Comparison of ENCODE assay signal across 9 cellular contexts in genomic region chr20:36544134-36545018, GRCh38. TPM values are rescaled to one million over a fixed set of nuclear protein-coding genes. Genes with fewer than 3 reads are reported as not detected.
DNase-seq lines count a peak whose midpoint lies in the region; ATAC-seq lines count a peak whose summit lies in the region.
"Had no signal": no experiment of that assay in that cellular context is flagged by ENCODE, and none has a peak within 500 bp of the region (broad histone marks: within the 10 kb centered on the region; RNA-seq: fewer than 3 reads in every experiment).

No MANE protein-coding gene starts in this region.

- ATAC-seq in left ventricle myocardium superior (peak; percentile 27), HG02642 (IDR thresholded peaks at IDR 0.05; ENCODE audit: poor library complexity, unreplicated experiment) (no peak)
- ATAC-seq in activated T-cell treated with anti-CD3 and anti-CD28 coated beads, Interleukin-2, amount 50 U/mL, for 72 hours (replicated peaks in 1 of 2): no peak

- no peak overlapping the region for H3K27ac Mint-ChIP-seq in activated naive CD4-positive, alpha-beta T cell treated with anti-CD3 and anti-CD28 coated beads for 36 hours
- H3K27ac Mint-ChIP-seq in activated T-cell treated with anti-CD3 and anti-CD28 coated beads, Interleukin-2, amount 50 U/mL, for 72 hours: no peak overlapping the region

- intact Hi-C loops in left ventricle myocardium superior (cut with micrococcal nuclease): loop anchor here (5.0 kb wide), 1 partner anchor 77 kb away; no protein-coding TSS in a partner anchor
- intact Hi-C loops in activated naive CD4-positive, alpha-beta T cell treated with anti-CD3 and anti-CD28 coated beads for 36 hours (cut with micrococcal nuclease): no loop called here

- H3K27me3 ChIP-seq in subcutaneous abdominal adipose tissue (ENCODE audit: control insufficient read depth in 5 of 5, insufficient read depth in 4 of 5, low read length in 5 of 5): no peaks in the 10 kb centered on the region

- H3K4me1 ChIP-seq in subcutaneous abdominal adipose tissue (ENCODE audit: control insufficient read depth in 5 of 5, insufficient read depth in 5 of 5, low read length in 5 of 5): peaks cover 17 to 57% (median 47%) of the 10 kb centered on the region in 5 donors

- no peaks in the 10 kb centered on the region for H3K9me3 ChIP-seq in subcutaneous abdominal adipose tissue (ENCODE audit: control insufficient read depth in 5 of 5, low read length in 5 of 5)

- H3K9ac ChIP-seq in subcutaneous abdominal adipose tissue (ENCODE audit: low read length in 5 of 5): peak overlapping the region; percentile 40 to 93 (median 86)

- no peaks in the 10 kb centered on the region for H3K9me3 Mint-ChIP-seq in activated naive CD4-positive, alpha-beta T cell treated with anti-CD3 and anti-CD28 coated beads for 36 hours
- H3K9me3 Mint-ChIP-seq in activated T-cell treated with anti-CD3 and anti-CD28 coated beads, Interleukin-2, amount 50 U/mL, for 72 hours: no peaks in the 10 kb centered on the region

- peaks cover 3% of the 10 kb centered on the region for H3K27me3 Mint-ChIP-seq in activated naive CD4-positive, alpha-beta T cell treated with anti-CD3 and anti-CD28 coated beads for 36 hours (ENCODE audit: low read depth)
- no peaks in the 10 kb centered on the region for H3K27me3 Mint-ChIP-seq in activated T-cell treated with anti-CD3 and anti-CD28 coated beads, Interleukin-2, amount 50 U/mL, for 72 hours (ENCODE audit: low read depth)

- DNase-seq in HS-27A (ENCODE audit: low read depth) (peak; percentile 84), amniotic epithelial cell (ENCODE audit: low read depth) (peak; percentile 74), left ventricle myocardium superior (peak; percentile 78)
- DNase-seq in activated naive CD4-positive, alpha-beta T cell treated with anti-CD3 and anti-CD28 coated beads for 36 hours: no peak
- no peak for DNase-seq in stimulated activated CD4-positive, alpha-beta T cell treated with anti-CD3 and anti-CD28 coated beads, Interleukin-2, amount 100 ng/mL, for 48 hours
- no peak for DNase-seq in activated T-cell treated with anti-CD3 and anti-CD28 coated beads, Interleukin-2, amount 50 U/mL, for 72 hours
- DNase-seq: NCI-H2227 treated with DMSO at 0.1 percent for 48 hours had no signal

- peaks cover 0 to 42% (median 37%) of the 10 kb centered on the region in 5 donors for H3K36me3 ChIP-seq in subcutaneous abdominal adipose tissue (ENCODE audit: control insufficient read depth in 5 of 5, insufficient read depth in 5 of 5, low read length in 5 of 5)

- H3K27ac ChIP-seq in subcutaneous abdominal adipose tissue (ENCODE audit: low read depth, low read length): peak overlapping the region; percentile 99

- CTCF ChIA-PET in activated naive CD4-positive, alpha-beta T cell treated with anti-CD3 and anti-CD28 coated beads for 36 hours (lab: Charles Lee): interaction anchor here (0.7 kb wide), 1 partner anchor 349 kb away, joined by 3 read pairs; no protein-coding TSS in a partner anchor

- no peaks in the 10 kb centered on the region for H3K36me3 Mint-ChIP-seq in activated naive CD4-positive, alpha-beta T cell treated with anti-CD3 and anti-CD28 coated beads for 36 hours (ENCODE audit: low read depth)
- H3K36me3 Mint-ChIP-seq in activated T-cell treated with anti-CD3 and anti-CD28 coated beads, Interleukin-2, amount 50 U/mL, for 72 hours (ENCODE audit: insufficient read depth in 2 of 2): no peaks in the 10 kb centered on the region

- H3K4me3 ChIP-seq in subcutaneous abdominal adipose tissue (ENCODE audit: low read depth in 1 of 5, low read length in 5 of 5): peak overlapping the region in 3 of 5 donors; percentile 18 to 78 (median 42)

- H3K4me1 Mint-ChIP-seq in activated naive CD4-positive, alpha-beta T cell treated with anti-CD3 and anti-CD28 coated beads for 36 hours (ENCODE audit: low read depth): no peaks in the 10 kb centered on the region
- H3K4me1 Mint-ChIP-seq in activated T-cell treated with anti-CD3 and anti-CD28 coated beads, Interleukin-2, amount 50 U/mL, for 72 hours (ENCODE audit: low read depth): no peaks in the 10 kb centered on the region

- no peak overlapping the region for H3K4me3 Mint-ChIP-seq in activated naive CD4-positive, alpha-beta T cell treated with anti-CD3 and anti-CD28 coated beads for 36 hours
- H3K4me3 Mint-ChIP-seq in activated T-cell treated with anti-CD3 and anti-CD28 coated beads, Interleukin-2, amount 50 U/mL, for 72 hours: no peak overlapping the region

RNA-seq across cellular contexts. Expression of gene MYL9, which starts 3.1 kb away (rescaled TPM):
- 1,967 TPM for total RNA-seq in left ventricle myocardium superior
- total RNA-seq in activated naive CD4-positive, alpha-beta T cell treated with anti-CD3 and anti-CD28 coated beads for 36 hours: not detected
- total RNA-seq in activated T-cell treated with anti-CD3 and anti-CD28 coated beads, Interleukin-2, amount 50 U/mL, for 72 hours: 1 to 10 TPM in 1 of 2 donors, under 1 TPM in 1; 0.62 to 2.0 TPM

RNA-seq across cellular contexts. Expression of gene TGIF2, which starts 29.0 kb away (rescaled TPM):
- 7.6 TPM for total RNA-seq in left ventricle myocardium superior
- 10 to 100 TPM; 32.2 to 33.6 TPM for total RNA-seq in activated naive CD4-positive, alpha-beta T cell treated with anti-CD3 and anti-CD28 coated beads for 36 hours
- 10 to 100 TPM; 47.3 to 58.4 TPM for total RNA-seq in activated T-cell treated with anti-CD3 and anti-CD28 coated beads, Interleukin-2, amount 50 U/mL, for 72 hours

Comparison
In these comparisons a context has a peak if more than half of its experiments do, and no peak if none do; other contexts are left out.
1. DNase-seq: peak in HS-27A (single experiment), amniotic epithelial cell (single experiment) and left ventricle myocardium superior (single experiment); none in activated naive CD4-positive, alpha-beta T cell treated with anti-CD3 and anti-CD28 coated beads for 36 hours (single experiment), stimulated activated CD4-positive, alpha-beta T cell treated with anti-CD3 and anti-CD28 coated beads, Interleukin-2, amount 100 ng/mL, for 48 hours (0 of 2) and activated T-cell treated with anti-CD3 and anti-CD28 coated beads, Interleukin-2, amount 50 U/mL, for 72 hours (0 of 2).
2. RNA of gene MYL9, which starts 3.1 kb away (total RNA-seq): 1,967 TPM in left ventricle myocardium superior (single experiment); 0.62 to 2.0 TPM in activated T-cell treated with anti-CD3 and anti-CD28 coated beads, Interleukin-2, amount 50 U/mL, for 72 hours and not detected in activated naive CD4-positive, alpha-beta T cell treated with anti-CD3 and anti-CD28 coated beads for 36 hours; every median in the first group is over 100 times any median in the second.